In genomic region chr3:182713743-182714517, GRCh38 we compare ENCODE assay signal across 8 cellular contexts.
DNase-seq lines count a peak whose midpoint lies in the region; ATAC-seq and TF ChIP-seq lines count a peak whose summit lies in the region.

No MANE protein-coding gene starts in this region.

- H3K36me3 ChIP-seq in tibial nerve: no peaks in the 10 kb centered on the region

- BruUV-seq in MCF 10A (replicated peaks; lab: Mats Ljungman, UMichigan): no TSS peak

- WGBS in tibial nerve, 2 donors: 46 to 51% methylated on average over 3 to 4 of the region's 4 CpGs

- TF ChIP-seq CTCF in MCF 10A (IDR thresholded peaks at IDR 0.05; ENCODE audit: unreplicated experiment): peak; percentile 68
- TF ChIP-seq CTCF in tibial nerve (IDR thresholded peaks at IDR 0.05): peak; percentile 49 to 67 (median 57)

- TF ChIP-seq EP300 in tibial nerve (IDR thresholded peaks at IDR 0.05): no peak

- H3K4me3 ChIP-seq in tibial nerve: no peak overlapping the region

- H3K4me1 Mint-ChIP-seq in MCF 10A (ENCODE audit: insufficient read depth, unreplicated experiment): no peaks in the 10 kb centered on the region

- H3K9me3 Mint-ChIP-seq in MCF 10A (ENCODE audit: unreplicated experiment): no peaks in the 10 kb centered on the region

- DNase-seq in DMS79 (lab: John Stamatoyannopoulos, UW) (peak; percentile 54), HT-29 (ENCODE audit: low spot score) (peak; percentile 79), NCI-H774 (lab: John Stamatoyannopoulos, UW) (peak; percentile 80), MCF 10A (ENCODE audit: unreplicated experiment) (peak; percentile 77), left colon (no peak), tibial nerve (ENCODE audit: low spot score in 2 of 2) (peak in 1 of 2 donors; percentile 13)
- DNase-seq in activated CD4-positive, alpha-beta T cell treated with anti-CD3 and anti-CD28 coated beads, Interleukin-2, amount 50 U/mL, for 4 hours: no peak

- no peak for TF ChIP-seq POLR2A in tibial nerve (IDR thresholded peaks at IDR 0.05)

- CTCF ChIA-PET in MCF 10A (lab: Yijun Ruan, JAX): interaction anchor here (0.5 to 4.8 kb wide), 23 partner anchors 10 to 1802 kb away, joined by 3 to 28 read pairs (median 4); partner anchors contain the start of gene FXR1

- intact Hi-C loops in MCF 10A (cut with micrococcal nuclease) (loop anchor here (1.0 to 10.0 kb wide), 3 partner anchors 81 to 381 kb away; partner anchors contain the start of genes ATP11B and MCCC1), left colon (cut with DNase I, micrococcal nuclease) (no loop called here)

- H3K9me3 ChIP-seq in tibial nerve: no peaks in the 10 kb centered on the region

- ATAC-seq in GM21367 (IDR thresholded peaks at IDR 0.05; ENCODE audit: unreplicated experiment) (peak; percentile 46), left colon (peak; percentile 55)

- no peaks in the 10 kb centered on the region for H3K27me3 ChIP-seq in tibial nerve

- H3K27ac ChIP-seq in tibial nerve: no peak overlapping the region

- no peaks in the 10 kb centered on the region for H3K4me1 ChIP-seq in tibial nerve

- no peak overlapping the region for H3K27ac Mint-ChIP-seq in MCF 10A (ENCODE audit: low read depth, unreplicated experiment)

- POLR2A ChIA-PET in MCF 10A (lab: Yijun Ruan, JAX): interaction anchor here (1.6 to 1.7 kb wide), 2 partner anchors 27 to 80 kb away, joined by 4 to 20 read pairs; partner anchors contain the start of gene ATP11B

- H3K27me3 Mint-ChIP-seq in MCF 10A (ENCODE audit: insufficient read depth, unreplicated experiment): no peaks in the 10 kb centered on the region

- H3K4me3 Mint-ChIP-seq in MCF 10A (ENCODE audit: unreplicated experiment): no peak overlapping the region

- no peaks in the 10 kb centered on the region for H3K36me3 Mint-ChIP-seq in MCF 10A (ENCODE audit: insufficient read depth, unreplicated experiment)

Comparison
In these comparisons a context has a peak if more than half of its experiments do, and no peak if none do; other contexts are left out.
1. DNase-seq: peak in DMS79 (single experiment), HT-29 (single experiment), NCI-H774 (single experiment) and MCF 10A (single experiment); none in left colon (0 of 2) and activated CD4-positive, alpha-beta T cell treated with anti-CD3 and anti-CD28 coated beads, Interleukin-2, amount 50 U/mL, for 4 hours (0 of 2).